In the genomic region with DNA sequence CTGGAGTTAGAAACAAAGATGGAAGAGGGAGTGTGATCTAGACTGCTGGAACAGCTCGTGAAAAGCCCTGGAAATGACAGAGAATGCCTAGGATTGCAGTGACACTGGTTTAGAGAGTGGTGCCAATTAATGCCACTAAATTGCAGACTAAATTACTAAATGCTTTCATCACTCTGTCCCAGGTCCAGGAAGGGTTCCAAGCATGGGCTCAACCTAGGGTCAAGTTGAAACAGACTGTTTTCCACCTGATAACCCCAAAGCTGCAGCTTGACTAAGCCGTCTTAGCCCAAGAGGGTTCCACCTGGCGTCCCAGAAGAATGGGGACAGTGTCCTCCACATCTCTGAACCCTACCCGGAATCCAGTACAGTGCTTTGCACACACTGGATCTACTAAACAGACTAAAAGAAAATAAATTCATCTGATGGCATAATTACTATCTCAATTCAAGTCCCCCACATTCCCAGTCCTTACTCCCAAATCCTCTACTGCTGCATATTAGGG, we compare ENCODE assay signal across 10 cellular contexts. TPM values are rescaled to one million over a fixed set of nuclear protein-coding genes. Genes with fewer than 3 reads are reported as not detected.
DNase-seq lines count a peak whose midpoint lies in the region; FAIRE-seq and TF ChIP-seq lines count a peak whose summit lies in the region.
"Had no signal": no experiment of that assay in that cellular context is flagged by ENCODE, and none has a peak within 500 bp of the region (broad histone marks: within the 10 kb centered on the region; RNA-seq: fewer than 3 reads in every experiment).

No MANE protein-coding gene starts in this region.

- no peaks in the 10 kb centered on the region for H3K9me3 ChIP-seq in small intestine (ENCODE audit: control insufficient read depth, low read depth)

- H3K36me3 ChIP-seq in small intestine (ENCODE audit: control insufficient read depth in 2 of 2, insufficient read depth in 2 of 2, low read length in 2 of 2), result no peaks in the 10 kb centered on the region

- H3K4me1 ChIP-seq in small intestine (ENCODE audit: control insufficient read depth in 2 of 2, insufficient read depth in 1 of 2, low read depth in 1 of 2, low read length in 1 of 2), result peaks cover 3 to 12% of the 10 kb centered on the region in 2 donors

- FAIRE-seq in GM12892 (lab: Jason Lieb, UNC) (peak; percentile 30), small intestine (lab: Jason Lieb, UNC) (no peak)

- no peaks in the 10 kb centered on the region for H3K9me3 Mint-ChIP-seq in immature natural killer cell

- H3K27me3 ChIP-seq in small intestine (ENCODE audit: control insufficient read depth in 2 of 2, insufficient read depth in 2 of 2, low read length in 2 of 2), result no peaks in the 10 kb centered on the region

- DNase-seq in GM12892 (ENCODE audit: insufficient read length) (no peak), immature natural killer cell (no peak), small intestine (no peak), NCI-H2227 (lab: John Stamatoyannopoulos, UW; ENCODE audit: unreplicated experiment) (no peak), ecto neural progenitor cell (ENCODE audit: low spot score) (no peak), GDM1 (lab: John Stamatoyannopoulos, UW) (no peak), T1000 (lab: John Stamatoyannopoulos, UW) (no peak)
- DNase-seq: NCI-H187; stimulated activated CD4-positive, alpha-beta T cell treated with anti-CD3 and anti-CD28 coated beads, Interleukin-4, amount 100 ng/mL, for 4 hours had no signal

- no peak for TF ChIP-seq CTCF in VCaP (conservative IDR thresholded peaks at IDR 0.05)

- H3K27ac Mint-ChIP-seq in immature natural killer cell, result peak overlapping the region; percentile 92 to 99 (median 98)

- TF ChIP-seq POLR2A in GM12892 (IDR thresholded peaks at IDR 0.05; ENCODE audit: low read depth, low read length), result no peak

- peaks cover 11 to 21% (median 11%) of the 10 kb centered on the region in 3 donors for H3K27me3 Mint-ChIP-seq in immature natural killer cell (ENCODE audit: low read depth in 3 of 3)

- H3K27ac ChIP-seq in VCaP (peak overlapping the region; percentile 83), small intestine (ENCODE audit: low read depth in 1 of 2, low read length in 1 of 2) (peak overlapping the region; percentile 80 to 98)

- H3K4me1 Mint-ChIP-seq in immature natural killer cell, result peaks cover 39 to 56% of the 10 kb centered on the region in 2 donors

- peak overlapping the region; percentile 73 to 90 (median 88) for H3K4me3 Mint-ChIP-seq in immature natural killer cell

- WGBS in small intestine, 3 donors, result 76 to 80% (median 76%) methylated on average over 4 of the region's 4 CpGs

- H3K36me3 Mint-ChIP-seq in immature natural killer cell, result no peaks in the 10 kb centered on the region

- H3K4me3 ChIP-seq in small intestine (ENCODE audit: low read depth in 1 of 2, low read length in 2 of 2), result no peak overlapping the region

RNA-seq across cellular contexts. Expression of gene CRY2, which starts 1.1 kb away (rescaled TPM):
- polyA plus RNA-seq in GM12892 (2012; ENCODE audit: missing spikeins), result 5.4 TPM
- 10 to 100 TPM; 16.5 to 32.7 (median 20.8) TPM for polyA plus RNA-seq in immature natural killer cell
- 10 to 100 TPM in 1 of 3 donors, 1 to 10 TPM in 2; 6.7 to 10.5 (median 9.6) TPM for polyA plus RNA-seq in small intestine

RNA-seq across cellular contexts. Expression of gene MAPK8IP1, which starts 39.2 kb away (rescaled TPM):
- 0.15 TPM for polyA plus RNA-seq in GM12892 (2012; ENCODE audit: missing spikeins)
- under 1 TPM in 2 of 3 donors, not detected in 1; 0.08 to 0.09 TPM for polyA plus RNA-seq in immature natural killer cell
- 1 to 10 TPM; 1.3 to 6.1 (median 1.9) TPM for polyA plus RNA-seq in small intestine

RNA-seq across cellular contexts. Expression of gene SLC35C1, which starts 41.3 kb away (rescaled TPM):
- polyA plus RNA-seq in GM12892 (2012; ENCODE audit: missing spikeins), result 1.8 TPM
- polyA plus RNA-seq in immature natural killer cell (10 to 100 TPM in 1 of 3 donors, 1 to 10 TPM in 2; 6.4 to 11.9 (median 7.6) TPM), small intestine (10 to 100 TPM; 17.4 to 35.2 (median 29.5) TPM)
